ENCODE assay signal across 18 cellular contexts in genomic region chr18:45167631-45168225, GRCh38.
DNase-seq lines count a peak whose midpoint lies in the region; TF ChIP-seq lines count a peak whose summit lies in the region.
"Had no signal": no experiment of that assay in that cellular context is flagged by ENCODE, and none has a peak within 500 bp of the region (broad histone marks: within the 10 kb centered on the region; RNA-seq: fewer than 3 reads in every experiment).

No MANE protein-coding gene starts in this region.

- H3K27me3 Mint-ChIP-seq in glutamatergic neuron (ENCODE audit: unreplicated experiment) = no peaks in the 10 kb centered on the region
- H3K27me3 Mint-ChIP-seq: naive B cell had no signal

- no peaks in the 10 kb centered on the region for H3K36me3 Mint-ChIP-seq in glutamatergic neuron (ENCODE audit: unreplicated experiment)
- H3K36me3 Mint-ChIP-seq: activated CD8-positive, alpha-beta memory T cell treated with anti-CD3 and anti-CD28 coated beads, Interleukin-2, amount 10 ng/mL, durations not matched to agents 7 days and 5 days; naive B cell had no signal

- H3K4me3 Mint-ChIP-seq in glutamatergic neuron (ENCODE audit: unreplicated experiment) = no peak overlapping the region
- H3K4me3 Mint-ChIP-seq: activated CD8-positive, alpha-beta memory T cell treated with anti-CD3 and anti-CD28 coated beads, Interleukin-2, amount 10 ng/mL, durations not matched to agents 7 days and 5 days; CD14-positive monocyte; naive B cell had no signal

- no peak for TF ChIP-seq CTCF in choroid plexus epithelial cell (conservative IDR thresholded peaks at IDR 0.05; ENCODE audit: low read depth, low read length)
- TF ChIP-seq CTCF in glutamatergic neuron (IDR thresholded peaks at IDR 0.05; ENCODE audit: partially characterized antibody, unreplicated experiment) = no peak

- H3K27ac Mint-ChIP-seq in glutamatergic neuron (ENCODE audit: unreplicated experiment) = no peak overlapping the region
- H3K27ac Mint-ChIP-seq: activated CD8-positive, alpha-beta memory T cell treated with anti-CD3 and anti-CD28 coated beads, Interleukin-2, amount 10 ng/mL, durations not matched to agents 7 days and 5 days; CD14-positive monocyte; naive B cell had no signal

- DNase-seq in EH (ENCODE audit: low read depth) = peak; percentile 94
- DNase-seq in M059J (ENCODE audit: low read depth) = peak; percentile 95
- DNase-seq in choroid plexus epithelial cell (ENCODE audit: low read depth) = peak; percentile 57
- DNase-seq in skeletal muscle cell (ENCODE audit: low read depth) = peak; percentile 55
- no peak for DNase-seq in epidermal melanocyte (ENCODE audit: insufficient read length, low spot score)
- DNase-seq in glutamatergic neuron = no peak
- no peak for DNase-seq in HuH-7 (ENCODE audit: low spot score)
- DNase-seq: activated CD8-positive, alpha-beta memory T cell treated with anti-CD3 and anti-CD28 coated beads, Interleukin-2, amount 10 ng/mL, durations not matched to agents 7 days and 5 days; activated effector memory CD4-positive, alpha-beta T cell treated with Interleukin-2 at 50 U/mL for 16 hours; GOT3; MV-4-11; naive B cell; NCI-H2107; Right ventricle myocardium superior had no signal

- H3K9me3 Mint-ChIP-seq in glutamatergic neuron (ENCODE audit: unreplicated experiment) = no peaks in the 10 kb centered on the region
- H3K9me3 Mint-ChIP-seq: naive B cell had no signal

- no peak overlapping the region for H3K4me3 ChIP-seq in choroid plexus epithelial cell (ENCODE audit: low read depth, low read length)
- H3K4me3 ChIP-seq in skeletal muscle cell (ENCODE audit: low read depth, low read length) = no peak overlapping the region
- H3K4me3 ChIP-seq: coronary artery, esophagus muscularis mucosa, prostate gland had no signal

- peaks cover 8% of the 10 kb centered on the region for H3K4me1 Mint-ChIP-seq in glutamatergic neuron (ENCODE audit: low read depth, unreplicated experiment)

Comparison
In these comparisons a context has a peak if more than half of its experiments do, and no peak if none do; other contexts are left out.
1. DNase-seq: peak in EH (single experiment), M059J (single experiment), choroid plexus epithelial cell (single experiment) and skeletal muscle cell (single experiment); none in epidermal melanocyte (single experiment), glutamatergic neuron (single experiment) and HuH-7 (single experiment).